Comparison of ENCODE assay signal across 28 cellular contexts in genomic region chr1:19057784-19058475, GRCh38.
DNase-seq lines count a peak whose midpoint lies in the region; ATAC-seq, FAIRE-seq and TF ChIP-seq lines count a peak whose summit lies in the region.
"Had no signal": no experiment of that assay in that cellular context is flagged by ENCODE, and none has a peak within 500 bp of the region (broad histone marks: within the 10 kb centered on the region; RNA-seq: fewer than 3 reads in every experiment).

No MANE protein-coding gene starts in this region.

- H3K27me3 ChIP-seq in HUES6 (ENCODE audit: control insufficient read depth, insufficient read depth, low read length) (no peaks in the 10 kb centered on the region), H1 (replicated peaks in 1 of 4; ENCODE audit: control insufficient read depth in 3 of 4, extremely low read depth in 1 of 4, insufficient read depth in 3 of 4, low read length in 3 of 4) (no peaks in the 10 kb centered on the region)
- H3K27me3 ChIP-seq: SJSA1 had no signal

- H2AK5ac ChIP-seq in H1 (ENCODE audit: low read depth, low read length), result 0 out of 2 replicates have a peak overlapping the region, but pooled peaks have one; percentile 6

- no peak overlapping the region for H2AFZ ChIP-seq in H1 (ENCODE audit: low read length)
- H2AFZ ChIP-seq: GM23248, PC-9 had no signal

- H3K56ac ChIP-seq in H1 (replicated peaks; ENCODE audit: insufficient read length, low read depth, low read length), result no peak overlapping the region

- H4K20me1 ChIP-seq in H1 (replicated peaks in 1 of 2; ENCODE audit: control insufficient read depth in 1 of 2, insufficient read depth in 2 of 2, low read length in 2 of 2), result no peaks in the 10 kb centered on the region
- H4K20me1 ChIP-seq: BLaER1 treated with 17β-estradiol and CSF1 and Interleukin-3, amounts not matched to agents 10 nM and 100 nM had no signal

- peaks cover 13% of the 10 kb centered on the region; the same call in 1 of the 2 replicates for H3K4me1 ChIP-seq in HUES6 (ENCODE audit: control insufficient read depth, insufficient read depth, low read length)
- H3K4me1 ChIP-seq in H1 (replicated peaks in 1 of 4; ENCODE audit: control insufficient read depth in 3 of 4, insufficient read depth in 4 of 4, low read length in 3 of 4), result peaks cover 0 to 3% (median 0%) of the 10 kb centered on the region in 4 experiments; a peak in 2 of 7 replicates
- H3K4me1 ChIP-seq: HAP-1, SJSA1 had no signal

- no peaks in the 10 kb centered on the region for H3K4me1 Mint-ChIP-seq in osteocyte (ENCODE audit: unreplicated experiment)

- H4K8ac ChIP-seq in H1 (ENCODE audit: extremely low read depth, insufficient read depth, low read length), result peak overlapping the region; percentile 47; the same call in 1 of the 2 replicates

- CTCF ChIA-PET in H1 (lab: Charles Lee; ENCODE audit: partially characterized antibody), result interaction anchor here (0.7 to 1.8 kb wide), 7 partner anchors 13 to 161 kb away, joined by 3 to 5 read pairs (median 3); no protein-coding TSS in a partner anchor

- H2BK20ac ChIP-seq in H1 (ENCODE audit: low read length), result no peak overlapping the region

- H3K27ac ChIP-seq in HUES6 (ENCODE audit: low read depth, low read length) (no peak overlapping the region), H1 (ENCODE audit: low read depth, low read length) (no peak overlapping the region)
- H3K27ac ChIP-seq: BLaER1 treated with 17β-estradiol and CSF1 and Interleukin-3, amounts not matched to agents 10 nM and 100 nM; GM23248; PC-9; SJSA1 had no signal

- no peak overlapping the region for H3K23ac ChIP-seq in H1 (ENCODE audit: insufficient read length)

- no peak overlapping the region for H4K91ac ChIP-seq in H1 (replicated peaks; ENCODE audit: insufficient read length, low read length)

- peaks cover 15% of the 10 kb centered on the region for H3K27me3 Mint-ChIP-seq in osteocyte (ENCODE audit: unreplicated experiment)

- TF ChIP-seq CTCF in H1 (IDR thresholded peaks at IDR 0.05; ENCODE audit: control extremely low read depth in 1 of 3, insufficient read depth in 1 of 3, low read depth in 1 of 3, low read length in 3 of 3) (no peak), osteocyte (IDR thresholded peaks at IDR 0.05) (no peak)

- no peak overlapping the region for H3K4ac ChIP-seq in H1 (replicated peaks; ENCODE audit: insufficient read length, low read depth, low read length)

- peak overlapping the region; percentile 35 for H3K9ac ChIP-seq in HUES6 (ENCODE audit: low read length)
- no peak overlapping the region for H3K9ac ChIP-seq in H1 (replicated peaks in 1 of 4; ENCODE audit: extremely low read depth in 1 of 4, low read depth in 3 of 4, low read length in 3 of 4)
- H3K9ac ChIP-seq: BLaER1 treated with 17β-estradiol and CSF1 and Interleukin-3, amounts not matched to agents 10 nM and 100 nM; GM23248 had no signal

- no peak for TF ChIP-seq EP300 in H1 (IDR thresholded peaks at IDR 0.05; ENCODE audit: borderline replicate concordance in 1 of 2, low read depth in 2 of 2, low read length in 2 of 2)

- H3K4me3 Mint-ChIP-seq in osteocyte (ENCODE audit: unreplicated experiment), result no peak overlapping the region
- H3K4me3 Mint-ChIP-seq: CD4-positive, alpha-beta T cell; HFFc6 had no signal

- H2BK120ac ChIP-seq in H1 (replicated peaks; ENCODE audit: low read depth, low read length), result no peak overlapping the region

- no peak overlapping the region for H3K27ac Mint-ChIP-seq in osteocyte (ENCODE audit: unreplicated experiment)
- H3K27ac Mint-ChIP-seq: CD4-positive, alpha-beta T cell; HFFc6 had no signal

- no peaks in the 10 kb centered on the region; the same call in 1 of the 2 replicates for H3K79me1 ChIP-seq in H1 (ENCODE audit: low read depth, low read length)

- no peak overlapping the region for H3K4me2 ChIP-seq in H1 (ENCODE audit: insufficient read depth in 1 of 2, low read depth in 2 of 2, low read length in 2 of 2)
- H3K4me2 ChIP-seq: A549; BLaER1 treated with 17β-estradiol and CSF1 and Interleukin-3, amounts not matched to agents 10 nM and 100 nM; PC-9 had no signal

- FAIRE-seq in H1 (lab: Jason Lieb, UNC), result no peak
- FAIRE-seq: A549, GM18507 had no signal

- 0 out of 2 replicates have a peak overlapping the region, but pooled peaks have one; percentile 24 for H2BK5ac ChIP-seq in H1 (ENCODE audit: low read depth, low read length)

- H3K36me3 ChIP-seq in HUES6 (ENCODE audit: control insufficient read depth, insufficient read depth, low read length) (no peaks in the 10 kb centered on the region), H1 (ENCODE audit: control insufficient read depth in 2 of 4, insufficient read depth in 4 of 4, low read length in 3 of 4) (no peaks in the 10 kb centered on the region)
- H3K36me3 ChIP-seq: BLaER1 treated with 17β-estradiol and CSF1 and Interleukin-3, amounts not matched to agents 10 nM and 100 nM; HAP-1; SJSA1 had no signal

- H2BK12ac ChIP-seq in H1 (ENCODE audit: low read depth, low read length), result no peak overlapping the region

- H3K9me3 Mint-ChIP-seq in osteocyte (ENCODE audit: unreplicated experiment), result no peaks in the 10 kb centered on the region

- H3K9me3 ChIP-seq in HUES6 (ENCODE audit: control insufficient read depth, insufficient read depth, low read depth, low read length) (peaks cover 7% of the 10 kb centered on the region; the same call in 1 of the 2 replicates), H1 (ENCODE audit: insufficient read depth in 2 of 2, low read depth in 1 of 2, low read length in 1 of 2) (peaks cover 0 to 5% of the 10 kb centered on the region in 2 experiments; a peak in 1 of 4 replicates)
- H3K9me3 ChIP-seq: A549, Caco-2, HAP-1, SJSA1 had no signal

- no peaks in the 10 kb centered on the region for H3K79me2 ChIP-seq in H1 (ENCODE audit: control insufficient read depth in 1 of 2, insufficient read depth in 2 of 2, low read length in 2 of 2)

- no peak overlapping the region for H3K4me3 ChIP-seq in HUES6 (ENCODE audit: low read depth, low read length)
- H3K4me3 ChIP-seq in H1 (ENCODE audit: extremely low read depth in 1 of 4, insufficient read depth in 2 of 4, low read depth in 3 of 4, low read length in 4 of 4), result no peak overlapping the region
- H3K4me3 ChIP-seq: A549; BLaER1 treated with 17β-estradiol and CSF1 and Interleukin-3, amounts not matched to agents 10 nM and 100 nM; GM23248; HAP-1; PC-9; SJSA1 had no signal

- peaks cover 4% of the 10 kb centered on the region; the same call in 1 of the 2 replicates for H3K23me2 ChIP-seq in H1 (ENCODE audit: low read depth, low read length)

- peak overlapping the region; percentile 72; the same call in 1 of the 2 replicates for H2BK15ac ChIP-seq in H1 (ENCODE audit: low read length)

- intact Hi-C loops in Right ventricle myocardium superior (cut with DNase I), result no loop called here

- no peaks in the 10 kb centered on the region for H3K36me3 Mint-ChIP-seq in osteocyte (ENCODE audit: unreplicated experiment)

- no peak for TF ChIP-seq RAD21 in H1 (IDR thresholded peaks at IDR 0.05 in 1 of 2, conservative IDR thresholded peaks at IDR 0.05 in 1 of 2; ENCODE audit: low read depth in 2 of 2, low read length in 2 of 2)

- ATAC-seq in Right ventricle myocardium superior (ENCODE audit: poor library complexity) (no peak), HG02763 (IDR thresholded peaks at IDR 0.05; ENCODE audit: unreplicated experiment) (no peak)
- ATAC-seq: Right ventricle myocardium inferior had no signal

- no peak overlapping the region for H3K14ac ChIP-seq in H1 (ENCODE audit: insufficient read length)

- H4K5ac ChIP-seq in H1 (ENCODE audit: insufficient read length, low read depth, low read length), result no peak overlapping the region

- no peak for TF ChIP-seq POLR2A in H1 (IDR thresholded peaks at IDR 0.05; ENCODE audit: control extremely low read depth in 1 of 2, low read depth in 2 of 2, low read length in 2 of 2)

- WGBS in H1 (ENCODE audit: extremely low coverage in 1 of 2, insufficient coverage in 1 of 2, insufficient read length in 1 of 2, insufficient replicate concordance in 2 of 2, low coverage in 1 of 2, low lambda C conversion rate in 2 of 2, missing lambda C conversion rate in 1 of 2), 2 experiments, result 96% methylated on average over 9 of the region's 15 CpGs; no CpG with 5 or more reads in 1 of the 2 experiments

- no peak overlapping the region for H3K18ac ChIP-seq in H1 (ENCODE audit: extremely low read depth, low read length)

- DNase-seq in NCI-H2196 (lab: John Stamatoyannopoulos, UW; ENCODE audit: unreplicated experiment) (peak; percentile 57), NCI-H2196 treated with DMSO at 0.1 percent for 48 hours (lab: John Stamatoyannopoulos, UW; ENCODE audit: unreplicated experiment) (no peak), H1 (ENCODE audit: low read depth in 1 of 2, low spot score in 2 of 2) (no peak), osteocyte (ENCODE audit: extremely low spot score, unreplicated experiment) (peak; percentile 83), Right ventricle myocardium superior (no peak)
- DNase-seq: AML-193; Caco-2; CD4-positive, alpha-beta T cell; GM23248; HFFc6; Kasumi-1; NCI-H1092 treated with DMSO at 0.1 percent for 48 hours; NCI-H146; NCI-H1930; NCI-H2107; NCI-H226; NCI-H524; NCI-H774; PC-9; T-helper 2 cell had no signal

- POLR2A ChIA-PET in H1 (lab: Charles Lee; ENCODE audit: partially characterized antibody), result interaction anchor here (1.0 to 1.8 kb wide), 2 partner anchors 9 to 11 kb away, joined by 3 to 4 read pairs; no protein-coding TSS in a partner anchor

TF ChIP-seq in H1, 55 proteins besides CTCF, POLR2A, EP300 and RAD21:
- TF ChIP-seq CBX8 (IDR thresholded peaks at IDR 0.05; ENCODE audit: borderline replicate concordance, low read depth, low read length), result no peak
- no peak for TF ChIP-seq MAFK (IDR thresholded peaks at IDR 0.05; ENCODE audit: low read depth, low read length)
- no peak for TF ChIP-seq TAF7 (optimal IDR thresholded peaks at IDR 0.05; ENCODE audit: borderline replicate concordance, low read depth, low read length)
- no peak for TF ChIP-seq ATF3 (IDR thresholded peaks at IDR 0.05; ENCODE audit: insufficient read depth, low read depth, low read length)
- no peak for TF ChIP-seq BCL11A (IDR thresholded peaks at IDR 0.05; ENCODE audit: low read depth in 2 of 2, low read length in 2 of 2)

Comparison
In these comparisons a context has a peak if more than half of its experiments do, and no peak if none do; other contexts are left out.
1. DNase-seq: peak in NCI-H2196 (single experiment) and osteocyte (single experiment); none in NCI-H2196 treated with DMSO at 0.1 percent for 48 hours (single experiment), H1 (0 of 2) and Right ventricle myocardium superior (single experiment).